22 cellular contexts compared by ENCODE assay signal in genomic region chr22:44003776-44004460, GRCh38. TPM values are rescaled to one million over a fixed set of nuclear protein-coding genes. Genes with fewer than 3 reads are reported as not detected.
DNase-seq lines count a peak whose midpoint lies in the region; ATAC-seq and TF ChIP-seq lines count a peak whose summit lies in the region.
"Had no signal": no experiment of that assay in that cellular context is flagged by ENCODE, and none has a peak within 500 bp of the region (broad histone marks: within the 10 kb centered on the region; RNA-seq: fewer than 3 reads in every experiment).

No MANE protein-coding gene starts in this region.

- no peaks in the 10 kb centered on the region for H3K27me3 Mint-ChIP-seq in endodermal cell (ENCODE audit: insufficient read depth)
- H3K27me3 Mint-ChIP-seq in nephron (ENCODE audit: low read depth): peaks cover 4% of the 10 kb centered on the region
- H3K27me3 Mint-ChIP-seq in CD4-positive, alpha-beta T cell: no peaks in the 10 kb centered on the region
- H3K27me3 Mint-ChIP-seq: memory B cell had no signal

- no peak for TF ChIP-seq EP300 in sigmoid colon (IDR thresholded peaks at IDR 0.05)

- intact Hi-C loops in CD4-positive, alpha-beta T cell (cut with DNase I, micrococcal nuclease): no loop called here
- intact Hi-C loops in sigmoid colon (cut with DNase I): no loop called here

- H3K4me3 ChIP-seq in BJ (ENCODE audit: low read depth, low read length): no peak overlapping the region
- no peak overlapping the region for H3K4me3 ChIP-seq in endodermal cell (ENCODE audit: low read length)
- H3K4me3 ChIP-seq in sigmoid colon: no peak overlapping the region
- H3K4me3 ChIP-seq: BLaER1 treated with 17β-estradiol and CSF1 and Interleukin-3, amounts not matched to agents 10 nM and 100 nM; vagina had no signal

- H3K9me3 Mint-ChIP-seq in endodermal cell (peaks cover 4% of the 10 kb centered on the region), nephron (peaks cover 3% of the 10 kb centered on the region)
- no peaks in the 10 kb centered on the region for H3K9me3 Mint-ChIP-seq in CD4-positive, alpha-beta T cell
- H3K9me3 Mint-ChIP-seq: activated T-helper 2 cell treated with anti-CD3 and anti-CD28 coated beads, Interferon-gamma antibody, Interleukin-2, Interleukin-4, amounts not matched to agents 10 μg/mL and 5 μg/mL and 100 μg/mL, durations not matched to agents 14 hours and 24 hours and 36 hours had no signal

- ATAC-seq in CD4-positive, alpha-beta T cell (ENCODE audit: poor library complexity): no peak
- ATAC-seq: activated CD8-positive, alpha-beta T cell treated with anti-CD3 and anti-CD28 coated beads, Interleukin-2, amount 10 ng/mL, durations not matched to agents 7 days and 5 days; SK-N-SH treated with all-trans-retinoic acid at 6 μM for 48 hours had no signal

- no peak overlapping the region for H3K9ac ChIP-seq in endodermal cell (ENCODE audit: extremely low read depth, low read length, poor library complexity, severe bottlenecking)
- H3K9ac ChIP-seq: BLaER1 treated with 17β-estradiol and CSF1 and Interleukin-3, amounts not matched to agents 10 nM and 100 nM had no signal

- H3K9me3 ChIP-seq in endodermal cell (ENCODE audit: control insufficient read depth, low read length) (peaks cover 7% of the 10 kb centered on the region), sigmoid colon (no peaks in the 10 kb centered on the region)
- H3K9me3 ChIP-seq in CD4-positive, alpha-beta T cell (ENCODE audit: control insufficient read depth, low read length): no peaks in the 10 kb centered on the region
- H3K9me3 ChIP-seq: vagina had no signal

- TF ChIP-seq POLR2A in sigmoid colon (IDR thresholded peaks at IDR 0.05): no peak

- POLR2A ChIA-PET in BJ (lab: Charles Lee): no interaction called here
- POLR2A ChIA-PET in HEK293T (lab: Yijun Ruan, JAX): no interaction called here
- POLR2A ChIA-PET in CD4-positive, alpha-beta T cell (lab: Charles Lee): no interaction called here

- WGBS in endodermal cell (ENCODE audit: insufficient coverage in 1 of 2, insufficient read length in 1 of 2), 2 experiments: 57 to 81% methylated on average over 3 to 8 of the region's 10 CpGs
- WGBS in sigmoid colon, 2 donors: 90 to 92% methylated on average over 10 of the region's 10 CpGs

- no peaks in the 10 kb centered on the region for H3K36me3 ChIP-seq in BJ (ENCODE audit: control insufficient read depth, insufficient read depth, low read length)
- peaks cover 10% of the 10 kb centered on the region for H3K36me3 ChIP-seq in endodermal cell (ENCODE audit: control insufficient read depth, insufficient read depth, low read length)
- H3K36me3 ChIP-seq in sigmoid colon: peaks cover 0 to 10% (median 0%) of the 10 kb centered on the region in 4 donors
- H3K36me3 ChIP-seq: vagina had no signal

- H3K36me3 Mint-ChIP-seq in endodermal cell (ENCODE audit: low read depth) (peaks cover 26% of the 10 kb centered on the region), nephron (ENCODE audit: low read depth) (peaks cover 45% of the 10 kb centered on the region)
- peaks cover 12% of the 10 kb centered on the region for H3K36me3 Mint-ChIP-seq in CD4-positive, alpha-beta T cell (ENCODE audit: low read depth)

- H3K27ac ChIP-seq in endodermal cell (ENCODE audit: low read depth, low read length) (no peak overlapping the region), sigmoid colon (no peak overlapping the region)
- no peak overlapping the region for H3K27ac ChIP-seq in CD4-positive, alpha-beta T cell (ENCODE audit: low read depth, low read length)
- H3K27ac ChIP-seq: BLaER1 treated with 17β-estradiol and CSF1 and Interleukin-3, amounts not matched to agents 10 nM and 100 nM; vagina had no signal

- no peak for DNase-seq in BJ (ENCODE audit: low read depth)
- DNase-seq in HEK293T (ENCODE audit: extremely low spot score): peak; percentile 48
- peak; percentile 84 for DNase-seq in endodermal cell
- no peak for DNase-seq in NCI-H226
- no peak for DNase-seq in CD4-positive, alpha-beta T cell
- DNase-seq in sigmoid colon: no peak
- no peak for DNase-seq in NOMO-1 (lab: John Stamatoyannopoulos, UW; ENCODE audit: unreplicated experiment in 2 of 2)
- DNase-seq: activated CD8-positive, alpha-beta T cell treated with anti-CD3 and anti-CD28 coated beads, Interleukin-2, amount 10 ng/mL, durations not matched to agents 7 days and 5 days; aorta; DMS79 treated with DMSO at 0.1 percent for 48 hours; KBM-7; NCI-H1105 treated with DMSO at 0.1 percent for 48 hours; NCI-H345; OCI-M1; small intestine; stimulated activated naive CD4-positive, alpha-beta T cell treated with Interleukin-2 at 50 U/mL for 16 hours had no signal

- H3K27ac Mint-ChIP-seq in endodermal cell (no peak overlapping the region), nephron (peak overlapping the region; percentile 47 to 74 (median 72))
- no peak overlapping the region for H3K27ac Mint-ChIP-seq in CD4-positive, alpha-beta T cell
- H3K27ac Mint-ChIP-seq: activated CD8-positive, alpha-beta T cell treated with anti-CD3 and anti-CD28 coated beads, Interleukin-2, amount 10 ng/mL, durations not matched to agents 7 days and 5 days; activated T-helper 2 cell treated with anti-CD3 and anti-CD28 coated beads, Interferon-gamma antibody, Interleukin-2, Interleukin-4, amounts not matched to agents 10 μg/mL and 5 μg/mL and 100 μg/mL, durations not matched to agents 14 hours and 24 hours and 36 hours; memory B cell had no signal

- H3K27me3 ChIP-seq in BJ (ENCODE audit: control insufficient read depth, insufficient read depth, low read length): no peaks in the 10 kb centered on the region
- no peaks in the 10 kb centered on the region for H3K27me3 ChIP-seq in endodermal cell (ENCODE audit: control insufficient read depth, insufficient read depth, low read length, poor library complexity, severe bottlenecking)
- no peaks in the 10 kb centered on the region for H3K27me3 ChIP-seq in CD4-positive, alpha-beta T cell (ENCODE audit: control insufficient read depth, insufficient read depth, low read length)
- H3K27me3 ChIP-seq in sigmoid colon: no peaks in the 10 kb centered on the region
- H3K27me3 ChIP-seq: BLaER1 treated with 17β-estradiol and CSF1 and Interleukin-3, amounts not matched to agents 10 nM and 100 nM; vagina had no signal

- H3K4me3 Mint-ChIP-seq in endodermal cell (no peak overlapping the region), nephron (no peak overlapping the region)
- H3K4me3 Mint-ChIP-seq in CD4-positive, alpha-beta T cell: no peak overlapping the region
- H3K4me3 Mint-ChIP-seq: activated CD8-positive, alpha-beta T cell treated with anti-CD3 and anti-CD28 coated beads, Interleukin-2, amount 10 ng/mL, durations not matched to agents 7 days and 5 days; memory B cell had no signal

- TF ChIP-seq CTCF in BJ (IDR thresholded peaks at IDR 0.05; ENCODE audit: insufficient read depth, low read depth, low read length): peak; percentile 26; the same call in 1 of the 2 replicates
- peak; percentile 65 for TF ChIP-seq CTCF in endodermal cell (conservative IDR thresholded peaks at IDR 0.05)
- TF ChIP-seq CTCF in nephron (IDR thresholded peaks at IDR 0.05; ENCODE audit: unreplicated experiment in 3 of 3): peak in 1 of 3 experiments; percentile 40
- no peak for TF ChIP-seq CTCF in CD4-positive, alpha-beta T cell (IDR thresholded peaks at IDR 0.05)
- TF ChIP-seq CTCF in sigmoid colon (IDR thresholded peaks at IDR 0.05): no peak

- no peaks in the 10 kb centered on the region for H3K4me1 ChIP-seq in endodermal cell (ENCODE audit: control insufficient read depth, insufficient read depth, low read length)
- H3K4me1 ChIP-seq in sigmoid colon: no peaks in the 10 kb centered on the region
- H3K4me1 ChIP-seq: vagina had no signal

- H3K4me1 Mint-ChIP-seq in endodermal cell: peaks cover 2% of the 10 kb centered on the region
- peaks cover 35% of the 10 kb centered on the region for H3K4me1 Mint-ChIP-seq in nephron
- no peaks in the 10 kb centered on the region for H3K4me1 Mint-ChIP-seq in CD4-positive, alpha-beta T cell (ENCODE audit: low read depth)

- CTCF ChIA-PET in BJ (lab: Yijun Ruan, JAX): interaction anchor here (1.0 to 1.8 kb wide), 4 partner anchors 10 to 77 kb away, joined by 3 to 9 read pairs (median 4); no protein-coding TSS in a partner anchor
- CTCF ChIA-PET in HEK293T (lab: Yijun Ruan, JAX): interaction anchor here (0.7 to 1.4 kb wide), 3 partner anchors 11 to 618 kb away, joined by 4 to 6 read pairs (median 4); no protein-coding TSS in a partner anchor
- CTCF ChIA-PET in CD4-positive, alpha-beta T cell (lab: Charles Lee): no interaction called here

TF ChIP-seq in HEK293T, 16 proteins besides CTCF, POLR2A, EP300 and RAD21:
- no peak for TF ChIP-seq ELF4 (IDR thresholded peaks at IDR 0.05)
- TF ChIP-seq FOXK2 (IDR thresholded peaks at IDR 0.05): no peak
- TF ChIP-seq SP1 (IDR thresholded peaks at IDR 0.05): no peak
- no peak for TF ChIP-seq BHLHE40 (IDR thresholded peaks at IDR 0.05; ENCODE audit: borderline replicate concordance)
- TF ChIP-seq HDGF (IDR thresholded peaks at IDR 0.05; ENCODE audit: borderline replicate concordance): no peak
- no peak for TF ChIP-seq ZNF384 (IDR thresholded peaks at IDR 0.05)
- no peak for TF ChIP-seq NFRKB (IDR thresholded peaks at IDR 0.05)
- no peak for TF ChIP-seq ARNT (IDR thresholded peaks at IDR 0.05)
- no peak for TF ChIP-seq TARDBP (IDR thresholded peaks at IDR 0.05)

RNA-seq across cellular contexts. Expression of gene PARVB, which starts 20.2 kb away (rescaled TPM):
- polyA plus RNA-seq in BJ (2011; rRNA removed) (57.8 and 65.8 TPM in 2 replicates), sigmoid colon (10 to 100 TPM in 1 of 3 donors, 1 to 10 TPM in 2; 6.9 to 20.5 (median 8.4) TPM)
- polyA minus RNA-seq in BJ (2011; rRNA and poly(A)+ RNA removed): 21.1 and 28.8 TPM in 2 replicates
- total RNA-seq in endodermal cell (10 to 100 TPM; 29.6 to 32.3 TPM), sigmoid colon (10 to 100 TPM; 18.9 to 21.6 (median 20.0) TPM)
- 12.6 TPM for polyA plus RNA-seq in endodermal cell (2013, experiment 1 of 2)
- polyA plus RNA-seq in endodermal cell (2013, experiment 2 of 2): 9.5 TPM
- 1 to 10 TPM; 6.2 to 6.4 TPM for total RNA-seq in CD4-positive, alpha-beta T cell

RNA-seq across cellular contexts. Expression of gene SAMM50, which starts 48.7 kb away (rescaled TPM):
- polyA plus RNA-seq in BJ (2011; rRNA removed): 40.7 and 50.6 TPM in 2 replicates
- 16.2 and 27.6 TPM in 2 replicates for polyA minus RNA-seq in BJ (2011; rRNA and poly(A)+ RNA removed)
- total RNA-seq in endodermal cell: 10 to 100 TPM; 54.4 to 56.0 TPM
- 47.6 TPM for polyA plus RNA-seq in endodermal cell (2013, experiment 1 of 2)
- 43.9 TPM for polyA plus RNA-seq in endodermal cell (2013, experiment 2 of 2)
- 10 to 100 TPM; 15.2 to 18.0 TPM for total RNA-seq in CD4-positive, alpha-beta T cell
- 10 to 100 TPM; 21.3 to 33.9 (median 25.2) TPM for total RNA-seq in sigmoid colon
- polyA plus RNA-seq in sigmoid colon: 10 to 100 TPM; 33.0 to 46.5 (median 40.2) TPM

Comparison
In these comparisons a context has a peak if more than half of its experiments do, and no peak if none do; other contexts are left out.
1. DNase-seq: peak in HEK293T (single experiment) and endodermal cell (single experiment); none in BJ (single experiment), NCI-H226 (single experiment), CD4-positive, alpha-beta T cell (0 of 10), sigmoid colon (single experiment) and NOMO-1 (0 of 2).
2. CTCF ChIP-seq: peak in BJ (single experiment) and endodermal cell (single experiment); none in CD4-positive, alpha-beta T cell (single experiment) and sigmoid colon (0 of 4).
3. H3K27ac Mint-ChIP-seq: peak in nephron (3 of 3); none in endodermal cell (single experiment) and CD4-positive, alpha-beta T cell (single experiment).